ENCODE assay signal across 10 cellular contexts in the genomic region with DNA sequence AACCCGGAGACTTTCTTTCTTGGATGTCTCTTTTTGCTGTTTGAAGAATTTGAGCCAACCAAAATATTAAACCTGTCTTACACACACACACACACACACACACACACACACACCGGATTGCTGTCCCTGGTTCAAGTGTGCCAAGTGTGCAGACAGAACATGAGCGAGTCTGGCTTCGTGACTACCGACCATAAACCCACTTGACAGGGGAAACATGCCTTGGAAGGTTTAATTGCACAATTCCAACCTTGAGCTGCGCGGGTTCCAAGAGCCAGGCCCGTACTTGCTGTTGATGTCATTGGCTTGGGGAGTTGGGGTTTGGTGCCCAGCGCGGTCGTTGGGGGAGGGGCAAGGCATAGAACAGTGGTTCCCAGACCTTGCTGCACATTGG. TPM values are rescaled to one million over a fixed set of nuclear protein-coding genes. Genes with fewer than 3 reads are reported as not detected.
DNase-seq lines count a peak whose midpoint lies in the region; ATAC-seq and TF ChIP-seq lines count a peak whose summit lies in the region.
"Had no signal": no experiment of that assay in that cellular context is flagged by ENCODE, and none has a peak within 500 bp of the region (broad histone marks: within the 10 kb centered on the region; RNA-seq: fewer than 3 reads in every experiment).

No MANE protein-coding gene starts in this region.

- H3K4me1 Mint-ChIP-seq in chondrocyte (ENCODE audit: low read depth): peaks cover 44% of the 10 kb centered on the region
- H3K4me1 Mint-ChIP-seq: memory B cell had no signal

- H3K27me3 ChIP-seq in HUES64 (ENCODE audit: insufficient read depth, low read length) (peaks cover 72% of the 10 kb centered on the region), left lung (peaks cover 0 to 40% of the 10 kb centered on the region in 2 donors), thymus (ENCODE audit: control insufficient read depth, insufficient read depth) (peaks cover 37% of the 10 kb centered on the region)

- peaks cover 2% of the 10 kb centered on the region for H3K36me3 Mint-ChIP-seq in chondrocyte (ENCODE audit: low read depth)
- H3K36me3 Mint-ChIP-seq: memory B cell had no signal

- 79% methylated on average over 11 of the region's 11 CpGs for WGBS in HUES64
- WGBS in thymus: 67% methylated on average over 11 of the region's 11 CpGs

- no peak overlapping the region for H3K27ac Mint-ChIP-seq in chondrocyte (ENCODE audit: unreplicated experiment)
- H3K27ac Mint-ChIP-seq: memory B cell had no signal

- TF ChIP-seq CTCF in chondrocyte (IDR thresholded peaks at IDR 0.05) (peak; percentile 3), left lung (IDR thresholded peaks at IDR 0.05) (no peak)

- H3K9me3 Mint-ChIP-seq in chondrocyte (ENCODE audit: low read depth): no peaks in the 10 kb centered on the region
- H3K9me3 Mint-ChIP-seq: memory B cell had no signal

- no peaks in the 10 kb centered on the region for H3K27me3 Mint-ChIP-seq in chondrocyte (ENCODE audit: low read depth)

- peak overlapping the region; percentile 72 for H3K4me3 ChIP-seq in HUES64 (ENCODE audit: low read length)
- peak overlapping the region; percentile 58 to 78 for H3K4me3 ChIP-seq in left lung
- H3K4me3 ChIP-seq in thymus (ENCODE audit: low read length): no peak overlapping the region

- no peaks in the 10 kb centered on the region for H3K4me1 ChIP-seq in HUES64 (ENCODE audit: insufficient read depth, low read length)
- peaks cover 6 to 28% of the 10 kb centered on the region in 2 donors for H3K4me1 ChIP-seq in left lung
- H3K4me1 ChIP-seq in thymus (ENCODE audit: control insufficient read depth, insufficient read depth, low read length): no peaks in the 10 kb centered on the region

- intact Hi-C loops in left lung (cut with DNase I): no loop called here

- no peak overlapping the region for H3K27ac ChIP-seq in HUES64 (ENCODE audit: low read depth, low read length)
- peak overlapping the region; percentile 89 to 90 for H3K27ac ChIP-seq in left lung
- peak overlapping the region; percentile 76 for H3K27ac ChIP-seq in thymus (ENCODE audit: low read depth)
- H3K27ac ChIP-seq: KMS-11 had no signal

- no peaks in the 10 kb centered on the region for H3K36me3 ChIP-seq in HUES64 (ENCODE audit: insufficient read depth, low read length)
- no peaks in the 10 kb centered on the region for H3K36me3 ChIP-seq in left lung
- H3K36me3 ChIP-seq in thymus (ENCODE audit: control insufficient read depth, insufficient read depth): no peaks in the 10 kb centered on the region

- H3K9ac ChIP-seq in HUES64 (ENCODE audit: low read depth, low read length): no peak overlapping the region
- H3K9ac ChIP-seq: KMS-11 had no signal

- ATAC-seq in left lung (peak; percentile 30), GM18519 (IDR thresholded peaks at IDR 0.05; ENCODE audit: low FRiP score, unreplicated experiment) (no peak), HG03108 (IDR thresholded peaks at IDR 0.05; ENCODE audit: unreplicated experiment) (no peak)

- DNase-seq in chondrocyte (ENCODE audit: low spot score) (no peak), left lung (peak; percentile 60 to 69), cerebellum (ENCODE audit: low spot score) (no peak), iPS-NIHi7 (ENCODE audit: extremely low spot score) (no peak)

- H3K4me3 Mint-ChIP-seq in chondrocyte (ENCODE audit: unreplicated experiment): peak overlapping the region; percentile 70
- H3K4me3 Mint-ChIP-seq: memory B cell had no signal

- H3K9me3 ChIP-seq in HUES64 (ENCODE audit: insufficient read depth, low read depth, low read length) (no peaks in the 10 kb centered on the region), left lung (no peaks in the 10 kb centered on the region), thymus (ENCODE audit: control insufficient read depth) (no peaks in the 10 kb centered on the region)

RNA-seq across cellular contexts. Expression of a gene that starts 1.7 kb away (rescaled TPM):
- polyA plus RNA-seq in HUES64 (2013, experiment 1 of 2): 1.9 TPM
- polyA plus RNA-seq in HUES64 (2013, experiment 2 of 2): 2.9 TPM
- 13.6 to 27.4 TPM (median 25.5 TPM) in 3 replicates for total RNA-seq in chondrocyte
- total RNA-seq in left lung: 10 to 100 TPM; 76.5 to 79.3 TPM
- 19.5 TPM for polyA plus RNA-seq in thymus
- total RNA-seq in cerebellum: 46.9 TPM

Comparison
In these comparisons a context has a peak if more than half of its experiments do, and no peak if none do; other contexts are left out.
1. DNase-seq: peak in left lung (2 of 2); none in chondrocyte (single experiment), cerebellum (single experiment) and iPS-NIHi7 (single experiment).